Comparison of ENCODE assay signal across 26 cellular contexts in the genomic region with DNA sequence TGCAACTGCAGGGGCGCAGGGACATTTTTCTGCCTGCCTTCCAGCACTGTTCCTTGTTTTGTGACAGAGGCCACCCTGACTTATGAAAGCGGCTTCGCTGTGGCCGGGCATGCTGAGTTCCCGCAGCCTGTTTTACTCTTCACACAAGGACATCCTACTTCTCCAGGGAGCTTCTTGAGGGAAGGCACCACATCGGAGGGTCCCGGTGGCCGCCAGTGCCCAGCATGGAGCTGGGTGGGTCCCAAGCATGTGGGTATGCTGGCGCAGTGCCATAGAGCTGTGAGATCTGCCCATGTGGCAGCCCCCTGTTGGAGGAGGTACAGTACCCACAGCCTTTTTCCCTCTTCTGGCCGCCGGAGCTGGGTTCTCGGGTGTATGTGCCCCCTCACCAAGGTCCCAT.
"Had no signal": no experiment of that assay in that cellular context is flagged by ENCODE, and none has a peak within 500 bp of the region (broad histone marks: within the 10 kb centered on the region; RNA-seq: fewer than 3 reads in every experiment).

No MANE protein-coding gene starts in this region.

- H3K9me3 ChIP-seq: left lung, ovary, prostate gland, stomach, testis, thyroid gland, transverse colon, upper lobe of left lung had no signal

- H3K36me3 ChIP-seq: left lung, neural progenitor cell, ovary, prostate gland, stomach, thyroid gland, transverse colon, upper lobe of left lung had no signal

- H3K4me3 ChIP-seq: left lung, lung, neural progenitor cell, ovary, prostate gland, skin epidermis, stomach, testis, thyroid gland, transverse colon, upper lobe of left lung had no signal

- H3K27me3 ChIP-seq: ovary, testis, thyroid gland, transverse colon, upper lobe of left lung had no signal

- DNase-seq: hippocampal formation; kidney glomerular epithelial cell; left colon; left lung; mesendoderm; naive thymus-derived CD4-positive, alpha-beta T cell; nephron progenitor cell; ovary; retina; right cardiac atrium; stimulated activated CD4-positive, alpha-beta T cell treated with anti-CD3 and anti-CD28 coated beads, Interleukin-12 subunit alpha, Interleukin-12 subunit beta, amount 100 ng/mL, for 4 hours; stimulated activated CD4-positive, alpha-beta T cell treated with anti-CD3 and anti-CD28 coated beads, Interleukin-15, amount 100 ng/mL, for 24 hours; stimulated activated CD4-positive, alpha-beta T cell treated with anti-CD3 and anti-CD28 coated beads, Interleukin-2, amount 100 ng/mL, for 24 hours; stimulated activated CD4-positive, alpha-beta T cell treated with anti-CD3 and anti-CD28 coated beads, Interleukin-4, amount 100 ng/mL, for 1 hour; stimulated activated naive B cell treated with anti-CD40 and anti-IgM and Interleukin-4, amounts not matched to agents 10 μg/mL and 1 μg/mL and 100 μg/mL, for 72 hours; stimulated activated naive CD8-positive, alpha-beta T cell treated with anti-CD3 and anti-CD28 coated beads, Interleukin-15, Interleukin-2, amounts not matched to agents 100 U/mL and 50 U/mL, for 24 hours; stomach; testis; thyroid gland; transverse colon had no signal

- H3K4me1 ChIP-seq: left lung, prostate gland, stomach, testis, transverse colon had no signal

- ATAC-seq: left colon; left lung; naive thymus-derived CD4-positive, alpha-beta T cell; sciatic nerve; stimulated activated naive B cell treated with anti-CD40 and anti-IgM and Interleukin-4, amounts not matched to agents 10 μg/mL and 1 μg/mL and 100 μg/mL, for 72 hours; stimulated activated naive CD8-positive, alpha-beta T cell treated with anti-CD3 and anti-CD28 coated beads, Interleukin-15, Interleukin-2, amounts not matched to agents 100 U/mL and 50 U/mL, for 24 hours had no signal

- H3K27ac ChIP-seq: left lung, neural progenitor cell, ovary, prostate gland, skin epidermis, stomach, testis, thyroid gland, transverse colon, upper lobe of left lung had no signal
